7 cellular contexts compared by ENCODE assay signal in genomic region chrX:10787264-10787663, GRCh38.
"Had no signal": no experiment of that assay in that cellular context is flagged by ENCODE, and none has a peak within 500 bp of the region (broad histone marks: within the 10 kb centered on the region; RNA-seq: fewer than 3 reads in every experiment).

No MANE protein-coding gene starts in this region.

- FAIRE-seq: H1, H54, HTR-8/SVneo had no signal

- H2AFZ ChIP-seq: GM23338 had no signal

- ATAC-seq: GM23338 had no signal

- H3K4me3 ChIP-seq: GM23338 had no signal

- DNase-seq: H9, HCEC 1CT, KG1 had no signal

- H3K4me2 ChIP-seq: GM23338 had no signal
